20 cellular contexts compared by ENCODE assay signal in the genomic region with DNA sequence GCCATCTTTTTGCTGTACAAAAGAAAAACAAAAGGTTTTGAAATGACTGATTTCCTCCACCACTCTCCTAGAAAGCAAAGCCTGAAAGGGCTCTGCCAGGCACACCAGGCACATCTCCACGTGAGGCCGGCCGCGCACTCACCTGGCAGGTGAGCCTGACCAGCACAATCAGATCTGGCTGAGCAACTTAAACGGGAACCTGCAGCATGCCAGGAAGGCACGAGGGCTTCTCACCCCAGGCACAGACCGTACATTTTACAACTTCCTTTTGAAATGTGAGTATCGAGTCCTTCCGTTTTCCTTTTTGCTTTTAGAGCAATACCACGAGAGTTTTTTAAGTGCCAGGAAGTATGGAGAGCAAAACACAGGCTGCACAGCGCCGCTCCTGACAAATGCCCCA. TPM values are rescaled to one million over a fixed set of nuclear protein-coding genes. Genes with fewer than 3 reads are reported as not detected.
DNase-seq lines count a peak whose midpoint lies in the region; ATAC-seq, FAIRE-seq and TF ChIP-seq lines count a peak whose summit lies in the region.
"Had no signal": no experiment of that assay in that cellular context is flagged by ENCODE, and none has a peak within 500 bp of the region (broad histone marks: within the 10 kb centered on the region; RNA-seq: fewer than 3 reads in every experiment).

No MANE protein-coding gene starts in this region.

- no peak for TF ChIP-seq CTCF in stomach (IDR thresholded peaks at IDR 0.05)

- TF ChIP-seq POLR2A in stomach (IDR thresholded peaks at IDR 0.05) (no peak), GM12892 (IDR thresholded peaks at IDR 0.05; ENCODE audit: low read depth, low read length) (no peak)

- no peak overlapping the region for H3K4me3 Mint-ChIP-seq in activated naive CD4-positive, alpha-beta T cell treated with anti-CD3 and anti-CD28 coated beads, Interleukin-2, amount 10 ng/mL, durations not matched to agents 7 days and 5 days
- H3K4me3 Mint-ChIP-seq in activated CD8-positive, alpha-beta T cell treated with anti-CD3 and anti-CD28 coated beads, Interleukin-2, amount 10 ng/mL, durations not matched to agents 7 days and 5 days, result no peak overlapping the region
- H3K4me3 Mint-ChIP-seq: stimulated activated naive CD8-positive, alpha-beta T cell treated with anti-CD3 and anti-CD28 coated beads, Interleukin-15, Interleukin-2, amounts not matched to agents 100 ng/mL and 50 ng/mL, for 24 hours had no signal

- 31 to 65% (median 48%) methylated on average over 12 of the region's 12 CpGs for WGBS in stomach, 5 donors

- no peak for ATAC-seq in activated CD8-positive, alpha-beta T cell treated with anti-CD3 and anti-CD28 coated beads, Interleukin-2, amount 10 ng/mL, durations not matched to agents 7 days and 5 days
- ATAC-seq: PC-3 had no signal

- no peaks in the 10 kb centered on the region for H3K27me3 ChIP-seq in stomach
- H3K27me3 ChIP-seq: uterus had no signal

- CTCF ChIA-PET in activated naive CD4-positive, alpha-beta T cell treated with anti-CD3 and anti-CD28 coated beads, Interleukin-2, amount 10 ng/mL, durations not matched to agents 7 days and 5 days (lab: Charles Lee), result no interaction called here
- CTCF ChIA-PET in activated CD8-positive, alpha-beta T cell treated with anti-CD3 and anti-CD28 coated beads, Interleukin-2, amount 10 ng/mL, durations not matched to agents 7 days and 5 days (lab: Charles Lee), result no interaction called here

- peak overlapping the region in 3 of 5 donors; percentile 20 to 47 (median 24) for H3K27ac ChIP-seq in stomach
- H3K27ac ChIP-seq: left ventricle myocardium inferior, SK-N-MC, uterus, WERI-Rb-1 had no signal

- peaks cover 9 to 25% (median 14%) of the 10 kb centered on the region in 4 donors for H3K4me1 ChIP-seq in stomach
- H3K4me1 ChIP-seq: uterus had no signal

- FAIRE-seq in GM12892 (lab: Jason Lieb, UNC), result no peak
- FAIRE-seq: endometrium had no signal

- H3K36me3 Mint-ChIP-seq in activated naive CD4-positive, alpha-beta T cell treated with anti-CD3 and anti-CD28 coated beads, Interleukin-2, amount 10 ng/mL, durations not matched to agents 7 days and 5 days, result peaks cover 51% of the 10 kb centered on the region
- H3K36me3 Mint-ChIP-seq in activated CD8-positive, alpha-beta T cell treated with anti-CD3 and anti-CD28 coated beads, Interleukin-2, amount 10 ng/mL, durations not matched to agents 7 days and 5 days (ENCODE audit: low read depth), result peaks cover 50% of the 10 kb centered on the region

- no peak for DNase-seq in activated naive CD4-positive, alpha-beta T cell treated with anti-CD3 and anti-CD28 coated beads, Interleukin-2, amount 10 ng/mL, durations not matched to agents 7 days and 5 days
- no peak for DNase-seq in activated naive CD4-positive, alpha-beta T cell (lab: John Stamatoyannopoulos, UW)
- DNase-seq in Kasumi-1 (lab: John Stamatoyannopoulos, UW) (peak; percentile 94 to 95), stomach (peak; percentile 84), GM12892 (ENCODE audit: insufficient read length) (no peak), NCI-H1417 treated with DMSO at 0.1 percent for 48 hours (lab: John Stamatoyannopoulos, UW) (no peak)
- DNase-seq in activated CD8-positive, alpha-beta T cell treated with anti-CD3 and anti-CD28 coated beads, Interleukin-2, amount 10 ng/mL, durations not matched to agents 7 days and 5 days, result no peak
- DNase-seq in activated effector memory CD4-positive, alpha-beta T cell treated with anti-CD3 and anti-CD28 coated beads, Interleukin-2, amount 50 U/mL, for 16 hours, result no peak
- DNase-seq: activated CD8-positive, alpha-beta memory T cell treated with anti-CD3 and anti-CD28 coated beads, Interleukin-2, amount 50 U/mL, for 48 hours; amygdala; cerebellar nuclear complex; left ventricle myocardium inferior; NCI-H1105 treated with DMSO at 0.1 percent for 48 hours; NCI-H446 treated with DMSO at 0.1 percent for 48 hours; PC-3; uterus; WERI-Rb-1 had no signal

- H3K4me1 Mint-ChIP-seq in activated naive CD4-positive, alpha-beta T cell treated with anti-CD3 and anti-CD28 coated beads, Interleukin-2, amount 10 ng/mL, durations not matched to agents 7 days and 5 days, result peaks cover 6% of the 10 kb centered on the region
- H3K4me1 Mint-ChIP-seq in activated CD8-positive, alpha-beta T cell treated with anti-CD3 and anti-CD28 coated beads, Interleukin-2, amount 10 ng/mL, durations not matched to agents 7 days and 5 days (ENCODE audit: low read depth), result peaks cover 5% of the 10 kb centered on the region

- no peaks in the 10 kb centered on the region for H3K9me3 ChIP-seq in stomach
- H3K9me3 ChIP-seq: left ventricle myocardium inferior, uterus had no signal

- TF ChIP-seq EP300 in stomach (IDR thresholded peaks at IDR 0.05), result no peak

- peak overlapping the region; percentile 57 for H3K27ac Mint-ChIP-seq in activated naive CD4-positive, alpha-beta T cell treated with anti-CD3 and anti-CD28 coated beads, Interleukin-2, amount 10 ng/mL, durations not matched to agents 7 days and 5 days
- H3K27ac Mint-ChIP-seq in activated CD8-positive, alpha-beta T cell treated with anti-CD3 and anti-CD28 coated beads, Interleukin-2, amount 10 ng/mL, durations not matched to agents 7 days and 5 days, result peak overlapping the region; percentile 79
- H3K27ac Mint-ChIP-seq: stimulated activated naive CD8-positive, alpha-beta T cell treated with anti-CD3 and anti-CD28 coated beads, Interleukin-15, Interleukin-2, amounts not matched to agents 100 ng/mL and 50 ng/mL, for 24 hours had no signal

- H3K4me3 ChIP-seq in stomach, result no peak overlapping the region
- H3K4me3 ChIP-seq: left ventricle myocardium inferior, SK-N-MC, uterus had no signal

- H3K27me3 Mint-ChIP-seq in activated naive CD4-positive, alpha-beta T cell treated with anti-CD3 and anti-CD28 coated beads, Interleukin-2, amount 10 ng/mL, durations not matched to agents 7 days and 5 days, result no peaks in the 10 kb centered on the region
- no peaks in the 10 kb centered on the region for H3K27me3 Mint-ChIP-seq in activated CD8-positive, alpha-beta T cell treated with anti-CD3 and anti-CD28 coated beads, Interleukin-2, amount 10 ng/mL, durations not matched to agents 7 days and 5 days (ENCODE audit: low read depth)
- H3K27me3 Mint-ChIP-seq: stimulated activated naive CD8-positive, alpha-beta T cell treated with anti-CD3 and anti-CD28 coated beads, Interleukin-15, Interleukin-2, amounts not matched to agents 100 ng/mL and 50 ng/mL, for 24 hours had no signal

- peaks cover 59 to 98% (median 95%) of the 10 kb centered on the region in 4 donors for H3K36me3 ChIP-seq in stomach
- H3K36me3 ChIP-seq: uterus had no signal

- intact Hi-C loops in stomach (cut with DNase I; ENCODE audit: low total_unique reads), result no loop called here

- POLR2A ChIA-PET in activated CD8-positive, alpha-beta T cell treated with anti-CD3 and anti-CD28 coated beads, Interleukin-2, amount 10 ng/mL, durations not matched to agents 7 days and 5 days (lab: Charles Lee), result no interaction called here

- no peaks in the 10 kb centered on the region for H3K9me3 Mint-ChIP-seq in activated naive CD4-positive, alpha-beta T cell treated with anti-CD3 and anti-CD28 coated beads, Interleukin-2, amount 10 ng/mL, durations not matched to agents 7 days and 5 days
- no peaks in the 10 kb centered on the region for H3K9me3 Mint-ChIP-seq in activated CD8-positive, alpha-beta T cell treated with anti-CD3 and anti-CD28 coated beads, Interleukin-2, amount 10 ng/mL, durations not matched to agents 7 days and 5 days (ENCODE audit: insufficient read depth)
- H3K9me3 Mint-ChIP-seq: stimulated activated naive CD8-positive, alpha-beta T cell treated with anti-CD3 and anti-CD28 coated beads, Interleukin-15, Interleukin-2, amounts not matched to agents 100 ng/mL and 50 ng/mL, for 24 hours had no signal

RNA-seq across cellular contexts. Expression of a gene that starts 22.5 kb away (rescaled TPM):
- total RNA-seq in activated CD8-positive, alpha-beta T cell treated with anti-CD3 and anti-CD28 coated beads, Interleukin-2, amount 10 ng/mL, durations not matched to agents 7 days and 5 days, result 10 to 100 TPM; 78.5 to 83.5 TPM
- total RNA-seq in stomach, result 100 to 1,000 TPM in 2 of 5 donors, 10 to 100 TPM in 3; 27.4 to 140 (median 82.6) TPM
- polyA plus RNA-seq in stomach, result 10 to 100 TPM; 18.6 to 78.1 (median 56.4) TPM
- polyA plus RNA-seq in GM12892 (2012; ENCODE audit: missing spikeins), result 20.1 TPM

RNA-seq across cellular contexts. Expression of a gene that starts 33.5 kb away (rescaled TPM):
- 10 to 100 TPM; 42.3 to 48.3 TPM for total RNA-seq in activated CD8-positive, alpha-beta T cell treated with anti-CD3 and anti-CD28 coated beads, Interleukin-2, amount 10 ng/mL, durations not matched to agents 7 days and 5 days
- total RNA-seq in stomach, result 100 to 1,000 TPM in 2 of 5 donors, 10 to 100 TPM in 2, not detected in 1; 14.5 to 185 (median 92.5) TPM
- polyA plus RNA-seq in stomach, result 10 to 100 TPM; 37.7 to 60.8 (median 43.4) TPM
- polyA plus RNA-seq in GM12892 (2012; ENCODE audit: missing spikeins), result 156 TPM

RNA-seq across cellular contexts. Expression of a gene that starts 33.8 kb away (rescaled TPM):
- 10 to 100 TPM; 43.8 to 52.7 TPM for total RNA-seq in activated CD8-positive, alpha-beta T cell treated with anti-CD3 and anti-CD28 coated beads, Interleukin-2, amount 10 ng/mL, durations not matched to agents 7 days and 5 days
- total RNA-seq in stomach, result 100 to 1,000 TPM in 2 of 5 donors, 10 to 100 TPM in 2, 1 to 10 TPM in 1; 9.4 to 295 (median 22.3) TPM
- 10 to 100 TPM; 15.1 to 31.6 (median 18.1) TPM for polyA plus RNA-seq in stomach
- polyA plus RNA-seq in GM12892 (2012; ENCODE audit: missing spikeins), result 9.7 TPM

RNA-seq across cellular contexts. Expression of a gene that starts 49.9 kb away (rescaled TPM):
- 10 to 100 TPM; 17.9 to 19.0 TPM for total RNA-seq in activated CD8-positive, alpha-beta T cell treated with anti-CD3 and anti-CD28 coated beads, Interleukin-2, amount 10 ng/mL, durations not matched to agents 7 days and 5 days
- 10 to 100 TPM in 3 of 5 donors, 1 to 10 TPM in 2; 4.8 to 75.0 (median 12.5) TPM for total RNA-seq in stomach
- 10 to 100 TPM in 2 of 3 donors, 1 to 10 TPM in 1; 9.9 to 15.7 (median 11.8) TPM for polyA plus RNA-seq in stomach
- 4.8 TPM for polyA plus RNA-seq in GM12892 (2012; ENCODE audit: missing spikeins)

Comparison
In these comparisons a context has a peak if more than half of its experiments do, and no peak if none do; other contexts are left out.
1. DNase-seq: peak in Kasumi-1 (2 of 2) and stomach (single experiment); none in activated naive CD4-positive, alpha-beta T cell treated with anti-CD3 and anti-CD28 coated beads, Interleukin-2, amount 10 ng/mL, durations not matched to agents 7 days and 5 days (single experiment), activated naive CD4-positive, alpha-beta T cell (0 of 4), activated CD8-positive, alpha-beta T cell treated with anti-CD3 and anti-CD28 coated beads, Interleukin-2, amount 10 ng/mL, durations not matched to agents 7 days and 5 days (single experiment), activated effector memory CD4-positive, alpha-beta T cell treated with anti-CD3 and anti-CD28 coated beads, Interleukin-2, amount 50 U/mL, for 16 hours (single experiment), GM12892 (single experiment) and NCI-H1417 treated with DMSO at 0.1 percent for 48 hours (single experiment).